Comparison of ENCODE assay signal across 1 cellular context in genomic region chr10:58631715-58632114, GRCh38.
TF ChIP-seq lines count a peak whose summit lies in the region.

No MANE protein-coding gene starts in this region.

TF ChIP-seq in SK-N-SH, 30 proteins besides CTCF, POLR2A, EP300 and RAD21 (continued from another document):
- no peak for TF ChIP-seq REST (IDR thresholded peaks at IDR 0.05; ENCODE audit: low read depth, low read length)
- no peak for TF ChIP-seq EZH2phosphoT487 (IDR thresholded peaks at IDR 0.05; ENCODE audit: borderline replicate concordance, low read depth)
- no peak for TF ChIP-seq NRF1 (IDR thresholded peaks at IDR 0.05; ENCODE audit: low read depth, low read length)
- TF ChIP-seq RFX5 (IDR thresholded peaks at IDR 0.05; ENCODE audit: low read length) = no peak
- no peak for TF ChIP-seq GABPA (IDR thresholded peaks at IDR 0.05; ENCODE audit: low read depth)
- no peak for TF ChIP-seq JUND (IDR thresholded peaks at IDR 0.05)
- no peak for TF ChIP-seq FOXJ3 (CRISPR knock-in tag; IDR thresholded peaks at IDR 0.05)
- no peak for TF ChIP-seq CHD2 (IDR thresholded peaks at IDR 0.05; ENCODE audit: low read length, partially characterized antibody)
- TF ChIP-seq USF2 (IDR thresholded peaks at IDR 0.05; ENCODE audit: borderline replicate concordance, low read depth, low read length) = no peak
- no peak for TF ChIP-seq FOXM1 (IDR thresholded peaks at IDR 0.05; ENCODE audit: low read depth)
- TF ChIP-seq TEAD4 (IDR thresholded peaks at IDR 0.05; ENCODE audit: borderline replicate concordance, insufficient read depth) = no peak
